8 cellular contexts compared by ENCODE assay signal in genomic region chr18:59459352-59460059, GRCh38.
A peak's percentile ranks its signal among the peaks of the same experiment; 100 is the strongest.
DNase-seq lines count a peak whose midpoint lies in the region; ATAC-seq and TF ChIP-seq lines count a peak whose summit lies in the region.

No MANE protein-coding gene starts in this region.

- H4K20me1 ChIP-seq in mammary epithelial cell (ENCODE audit: insufficient read depth, low read length), result no peaks in the 10 kb centered on the region

- peaks cover 8% of the 10 kb centered on the region for H3K27me3 Mint-ChIP-seq in activated CD8-positive, alpha-beta T cell treated with anti-CD3 and anti-CD28 coated beads for 36 hours
- H3K27me3 Mint-ChIP-seq in activated CD8-positive, alpha-beta T cell treated with anti-CD3 and anti-CD28 coated beads, Interleukin-2, amount 10 ng/mL, durations not matched to agents 7 days and 5 days (ENCODE audit: low read depth), result peaks cover 5% of the 10 kb centered on the region

- WGBS in mammary epithelial cell (ENCODE audit: low coverage, missing lambda C conversion rate), result 29% methylated on average over 8 of the region's 8 CpGs

- H3K4me2 ChIP-seq in mammary epithelial cell (ENCODE audit: insufficient read depth, low read depth, low read length), result no peak overlapping the region

- no peaks in the 10 kb centered on the region for H3K9me3 Mint-ChIP-seq in activated CD8-positive, alpha-beta T cell treated with anti-CD3 and anti-CD28 coated beads for 36 hours
- H3K9me3 Mint-ChIP-seq in activated CD8-positive, alpha-beta T cell treated with anti-CD3 and anti-CD28 coated beads, Interleukin-2, amount 10 ng/mL, durations not matched to agents 7 days and 5 days (ENCODE audit: insufficient read depth), result no peaks in the 10 kb centered on the region

- POLR2A ChIA-PET in activated CD8-positive, alpha-beta T cell treated with anti-CD3 and anti-CD28 coated beads for 36 hours (lab: Charles Lee), result no interaction called here
- POLR2A ChIA-PET in activated CD8-positive, alpha-beta T cell treated with anti-CD3 and anti-CD28 coated beads, Interleukin-2, amount 10 ng/mL, durations not matched to agents 7 days and 5 days (lab: Charles Lee), result no interaction called here

- intact Hi-C loops in activated CD8-positive, alpha-beta T cell treated with anti-CD3 and anti-CD28 coated beads for 36 hours (cut with micrococcal nuclease), result loop anchor here (10.0 kb wide), 1 partner anchor 365 kb away; no protein-coding TSS in a partner anchor
- intact Hi-C loops in mammary epithelial cell (cut with micrococcal nuclease), result loop anchor here (1.0 kb wide), 3 partner anchors 172 to 364 kb away; partner anchors contain the start of gene CCBE1
- intact Hi-C loops in lower lobe of right lung (cut with DNase I), result no loop called here

- in situ Hi-C loops in mammary epithelial cell (cut with MboI; ENCODE audit: low sequenced_read_pairs in 2 of 2), result loop anchor here (5.0 to 25.0 kb wide), 2 partner anchors 178 to 363 kb away; no protein-coding TSS in a partner anchor

- H3K79me2 ChIP-seq in mammary epithelial cell (ENCODE audit: insufficient read depth, low read length), result no peaks in the 10 kb centered on the region

- H3K4me1 ChIP-seq in mammary epithelial cell (ENCODE audit: insufficient read depth, low read length), result peaks cover 6% of the 10 kb centered on the region
- no peaks in the 10 kb centered on the region for H3K4me1 ChIP-seq in lower lobe of right lung

- no TSS peak for BruUV-seq in mammary epithelial cell (replicated peaks; lab: Mats Ljungman, UMichigan)

- CTCF ChIA-PET in activated CD8-positive, alpha-beta T cell treated with anti-CD3 and anti-CD28 coated beads for 36 hours (lab: Charles Lee), result interaction anchor here (0.7 to 5.7 kb wide), 22 partner anchors 9 to 531 kb away, joined by 3 to 76 read pairs (median 4); partner anchors contain the start of gene CCBE1
- CTCF ChIA-PET in activated CD8-positive, alpha-beta T cell treated with anti-CD3 and anti-CD28 coated beads, Interleukin-2, amount 10 ng/mL, durations not matched to agents 7 days and 5 days (lab: Charles Lee), result interaction anchor here (0.6 to 3.1 kb wide), 9 partner anchors 12 to 364 kb away, joined by 3 to 34 read pairs (median 7); no protein-coding TSS in a partner anchor
- CTCF ChIA-PET in mammary epithelial cell (lab: Charles Lee; ENCODE audit: low non-redundant PET), result interaction anchor here (0.6 to 1.5 kb wide), 7 partner anchors 166 to 1151 kb away, joined by 3 to 15 read pairs (median 4); partner anchors contain the start of gene CCBE1

- TF ChIP-seq CTCF in activated CD8-positive, alpha-beta T cell treated with anti-CD3 and anti-CD28 coated beads for 36 hours (IDR thresholded peaks at IDR 0.05), result peak; percentile 57
- TF ChIP-seq CTCF in mammary epithelial cell (conservative IDR thresholded peaks at IDR 0.05 in 1 of 2, IDR thresholded peaks at IDR 0.05 in 1 of 2; ENCODE audit: extremely low read depth in 1 of 2, insufficient read depth in 1 of 2, low read depth in 1 of 2, low read length in 2 of 2) (peak; percentile 52 to 53), lower lobe of right lung (IDR thresholded peaks at IDR 0.05) (peak; percentile 53)

- H3K27ac ChIP-seq in mammary epithelial cell (ENCODE audit: insufficient read depth, low read depth, low read length) (no peak overlapping the region), lower lobe of right lung (no peak overlapping the region)

- no peaks in the 10 kb centered on the region for H3K36me3 ChIP-seq in mammary epithelial cell (ENCODE audit: insufficient read depth, low read length)
- H3K36me3 ChIP-seq in lower lobe of right lung, result no peaks in the 10 kb centered on the region

- H3K9me3 ChIP-seq in mammary epithelial cell (replicated peaks; ENCODE audit: insufficient read depth, low read length) (no peaks in the 10 kb centered on the region), lower lobe of right lung (no peaks in the 10 kb centered on the region)

- no peak overlapping the region for H3K4me3 Mint-ChIP-seq in activated CD8-positive, alpha-beta T cell treated with anti-CD3 and anti-CD28 coated beads for 36 hours
- no peak overlapping the region for H3K4me3 Mint-ChIP-seq in activated CD8-positive, alpha-beta T cell treated with anti-CD3 and anti-CD28 coated beads, Interleukin-2, amount 10 ng/mL, durations not matched to agents 7 days and 5 days

- no peak for DNase-seq in activated CD8-positive, alpha-beta T cell treated with anti-CD3 and anti-CD28 coated beads for 36 hours
- no peak for DNase-seq in activated CD8-positive, alpha-beta T cell treated with anti-CD3 and anti-CD28 coated beads, Interleukin-2, amount 10 ng/mL, durations not matched to agents 7 days and 5 days
- peak; percentile 46 for DNase-seq in NCI-H2196 treated with DMSO at 0.1 percent for 48 hours (lab: John Stamatoyannopoulos, UW; ENCODE audit: unreplicated experiment)
- peak; percentile 19 for DNase-seq in mammary epithelial cell
- DNase-seq in lower lobe of right lung, result no peak
- DNase-seq in stimulated activated naive CD4-positive, alpha-beta T cell treated with Interleukin-2 at 50 U/mL for 16 hours (lab: John Stamatoyannopoulos, UW), result no peak
- no peak for DNase-seq in stimulated activated naive CD4-positive, alpha-beta T cell (lab: John Stamatoyannopoulos, UW)

- no peak overlapping the region for H3K4me3 ChIP-seq in mammary epithelial cell (replicated peaks in 1 of 3; ENCODE audit: insufficient read depth in 1 of 3, low read depth in 2 of 3, low read length in 3 of 3)
- no peak overlapping the region for H3K4me3 ChIP-seq in lower lobe of right lung

- H3K36me3 Mint-ChIP-seq in activated CD8-positive, alpha-beta T cell treated with anti-CD3 and anti-CD28 coated beads for 36 hours (ENCODE audit: low read depth), result no peaks in the 10 kb centered on the region
- no peaks in the 10 kb centered on the region for H3K36me3 Mint-ChIP-seq in activated CD8-positive, alpha-beta T cell treated with anti-CD3 and anti-CD28 coated beads, Interleukin-2, amount 10 ng/mL, durations not matched to agents 7 days and 5 days (ENCODE audit: low read depth)

- H2AFZ ChIP-seq in mammary epithelial cell (ENCODE audit: low read depth, low read length), result no peak overlapping the region

- ATAC-seq in activated CD8-positive, alpha-beta T cell treated with anti-CD3 and anti-CD28 coated beads for 36 hours, result no peak
- no peak for ATAC-seq in activated CD8-positive, alpha-beta T cell treated with anti-CD3 and anti-CD28 coated beads, Interleukin-2, amount 10 ng/mL, durations not matched to agents 7 days and 5 days
- ATAC-seq in lower lobe of right lung (peak; percentile 58 to 72), GM21529 (IDR thresholded peaks at IDR 0.05; ENCODE audit: unreplicated experiment) (no peak)

- H3K27ac Mint-ChIP-seq in activated CD8-positive, alpha-beta T cell treated with anti-CD3 and anti-CD28 coated beads for 36 hours, result no peak overlapping the region
- no peak overlapping the region for H3K27ac Mint-ChIP-seq in activated CD8-positive, alpha-beta T cell treated with anti-CD3 and anti-CD28 coated beads, Interleukin-2, amount 10 ng/mL, durations not matched to agents 7 days and 5 days

- no peaks in the 10 kb centered on the region for H3K27me3 ChIP-seq in mammary epithelial cell (ENCODE audit: insufficient read depth, low read length)
- no peaks in the 10 kb centered on the region for H3K27me3 ChIP-seq in lower lobe of right lung (ENCODE audit: low read depth)

- dilution Hi-C loops in mammary epithelial cell (cut with HindIII; ENCODE audit: low sequenced_read_pairs), result no loop called here

- H3K9ac ChIP-seq in mammary epithelial cell (ENCODE audit: insufficient read depth, low read length), result no peak overlapping the region

- H3K4me1 Mint-ChIP-seq in activated CD8-positive, alpha-beta T cell treated with anti-CD3 and anti-CD28 coated beads for 36 hours (ENCODE audit: low read depth), result no peaks in the 10 kb centered on the region
- H3K4me1 Mint-ChIP-seq in activated CD8-positive, alpha-beta T cell treated with anti-CD3 and anti-CD28 coated beads, Interleukin-2, amount 10 ng/mL, durations not matched to agents 7 days and 5 days (ENCODE audit: low read depth), result no peaks in the 10 kb centered on the region

Comparison
In these comparisons a context has a peak if more than half of its experiments do, and no peak if none do; other contexts are left out.
1. ATAC-seq: peak in lower lobe of right lung (2 of 2); none in activated CD8-positive, alpha-beta T cell treated with anti-CD3 and anti-CD28 coated beads for 36 hours (single experiment), activated CD8-positive, alpha-beta T cell treated with anti-CD3 and anti-CD28 coated beads, Interleukin-2, amount 10 ng/mL, durations not matched to agents 7 days and 5 days (single experiment) and GM21529 (single experiment).
2. DNase-seq: peak in NCI-H2196 treated with DMSO at 0.1 percent for 48 hours (single experiment) and mammary epithelial cell (single experiment); none in activated CD8-positive, alpha-beta T cell treated with anti-CD3 and anti-CD28 coated beads for 36 hours (single experiment), activated CD8-positive, alpha-beta T cell treated with anti-CD3 and anti-CD28 coated beads, Interleukin-2, amount 10 ng/mL, durations not matched to agents 7 days and 5 days (single experiment), lower lobe of right lung (single experiment), stimulated activated naive CD4-positive, alpha-beta T cell treated with Interleukin-2 at 50 U/mL for 16 hours (single experiment) and stimulated activated naive CD4-positive, alpha-beta T cell (0 of 6).
3. Peak in every context shown above with its lines, with median percentiles within 50 percentile points of each other: CTCF ChIP-seq.